Comparison of ENCODE assay signal across 8 cellular contexts in the genomic region with DNA sequence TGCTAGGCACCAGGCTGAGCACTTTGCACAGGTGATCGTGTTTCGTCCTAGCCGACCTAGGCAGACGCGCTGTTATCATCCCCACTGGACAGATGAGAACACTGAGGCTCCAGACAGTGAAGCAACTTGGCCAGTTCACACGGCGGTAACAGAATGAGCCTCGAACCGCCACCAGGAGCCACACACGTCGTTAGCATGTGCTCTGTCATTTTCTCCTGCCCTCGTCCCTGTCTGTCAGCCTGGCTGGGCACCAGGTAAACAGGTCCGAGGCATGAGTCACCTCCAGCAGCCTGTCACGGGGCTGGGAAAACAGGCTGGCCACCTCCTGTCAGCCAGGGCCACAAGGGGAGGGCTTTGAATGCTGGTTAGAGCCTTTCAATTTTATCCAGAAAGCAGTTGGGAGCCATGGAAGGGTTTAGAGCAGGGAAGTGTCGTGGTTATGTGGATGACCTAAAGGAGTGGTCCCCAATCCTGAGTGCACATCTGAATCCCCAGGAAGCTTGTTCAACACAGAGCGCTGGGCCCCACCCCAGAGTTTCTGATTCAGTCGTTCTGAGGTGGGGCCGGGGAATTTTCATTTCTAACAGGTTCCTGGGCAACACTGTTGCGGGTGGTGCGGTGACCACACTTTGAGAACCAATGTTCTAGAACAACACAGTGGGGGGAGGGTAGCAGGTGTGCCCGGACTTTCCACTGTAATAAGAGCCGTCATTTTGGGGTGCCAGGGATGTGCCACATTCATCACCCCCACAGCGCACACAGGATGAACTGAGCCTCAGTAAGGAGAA. TPM values are rescaled to one million over a fixed set of nuclear protein-coding genes. Genes with fewer than 3 reads are reported as not detected.
DNase-seq lines count a peak whose midpoint lies in the region; ATAC-seq, FAIRE-seq and TF ChIP-seq lines count a peak whose summit lies in the region.
"Had no signal": no experiment of that assay in that cellular context is flagged by ENCODE, and none has a peak within 500 bp of the region (broad histone marks: within the 10 kb centered on the region; RNA-seq: fewer than 3 reads in every experiment).

No MANE protein-coding gene starts in this region.

- no peak overlapping the region for H2AFZ ChIP-seq in IMR-90 (replicated peaks; ENCODE audit: low read length, poor library complexity)

- no peak for ATAC-seq in IMR-90 (ENCODE audit: low read depth)
- ATAC-seq in lung (ENCODE audit: insufficient read depth, low FRiP score), result no peak
- ATAC-seq in HG02623 (IDR thresholded peaks at IDR 0.05; ENCODE audit: unreplicated experiment), result no peak

- DNase-seq in IMR-90 (no peak), bronchial epithelial cell (ENCODE audit: low read depth) (peak; percentile 84), lung (ENCODE audit: low spot score) (peak; percentile 67), type B pancreatic cell (ENCODE audit: extremely low spot score, unreplicated experiment) (no peak), NCI-H82 treated with DMSO at 0.1 percent for 48 hours (lab: John Stamatoyannopoulos, UW; ENCODE audit: unreplicated experiment) (no peak), AML-193 (lab: John Stamatoyannopoulos, UW) (no peak)
- DNase-seq: stimulated activated CD4-positive, alpha-beta T cell treated with anti-CD3 and anti-CD28 coated beads, Interleukin-2, amount 100 ng/mL, for 24 hours had no signal

- no peak overlapping the region for H4K5ac ChIP-seq in IMR-90 (ENCODE audit: low read depth, low read length)

- no peak overlapping the region for H3K27ac ChIP-seq in IMR-90 (ENCODE audit: insufficient read depth, low read length)
- H3K27ac ChIP-seq in lung (ENCODE audit: low read depth in 1 of 2, low read length in 1 of 2), result no peak overlapping the region

- H2BK120ac ChIP-seq in IMR-90 (ENCODE audit: low read depth, low read length), result no peak overlapping the region

- no peak for TF ChIP-seq RAD21 in IMR-90 (IDR thresholded peaks at IDR 0.05; ENCODE audit: low read length)

- in situ Hi-C loops in IMR-90 (cut with MboI; ENCODE audit: low sequenced_read_pairs), result no loop called here

- H3K9ac ChIP-seq in IMR-90 (ENCODE audit: low read depth, low read length), result no peak overlapping the region

- H2AK9ac ChIP-seq in IMR-90 (replicated peaks; ENCODE audit: low read depth, low read length, poor library complexity), result no peak overlapping the region

- POLR2A ChIA-PET in IMR-90 (lab: Charles Lee; ENCODE audit: unreplicated experiment), result no interaction called here

- H4K20me1 ChIP-seq in IMR-90 (ENCODE audit: insufficient read depth, low read length), result no peaks in the 10 kb centered on the region

- H3K36me3 ChIP-seq in IMR-90 (ENCODE audit: control insufficient read depth, insufficient read depth, low read length) (no peaks in the 10 kb centered on the region), bronchial epithelial cell (ENCODE audit: control insufficient read depth, insufficient read depth, low read length) (no peaks in the 10 kb centered on the region), lung (ENCODE audit: control insufficient read depth in 2 of 2, insufficient read depth in 2 of 2, low read length in 2 of 2) (no peaks in the 10 kb centered on the region)

- no peak for TF ChIP-seq CTCF in IMR-90 (conservative IDR thresholded peaks at IDR 0.05; ENCODE audit: low read depth, low read length)
- no peak for TF ChIP-seq CTCF in bronchial epithelial cell (IDR thresholded peaks at IDR 0.05; ENCODE audit: insufficient read depth, low read length, severe bottlenecking)
- no peak for TF ChIP-seq CTCF in lung (IDR thresholded peaks at IDR 0.05; ENCODE audit: control extremely low read depth, extremely low read depth)
- TF ChIP-seq CTCF in type B pancreatic cell (conservative IDR thresholded peaks at IDR 0.05), result no peak

- H2BK5ac ChIP-seq in IMR-90 (ENCODE audit: low read depth, low read length, poor library complexity, severe bottlenecking), result no peak overlapping the region

- no peak overlapping the region for H2BK15ac ChIP-seq in IMR-90 (ENCODE audit: low read depth, low read length)

- dilution Hi-C loops in IMR-90 (cut with HindIII; ENCODE audit: low sequenced_read_pairs, unreplicated experiment), result no loop called here

- H3K23ac ChIP-seq in IMR-90 (ENCODE audit: low read depth, low read length), result no peak overlapping the region

- H3K56ac ChIP-seq in IMR-90 (ENCODE audit: extremely low read depth, insufficient read depth, low read length), result no peak overlapping the region

- H3K9me1 ChIP-seq in IMR-90 (ENCODE audit: insufficient read depth, low read length), result 0 out of 2 replicates have a peak, but pooled peaks cover 18% of the 10 kb centered on the region

- BruUV-seq in IMR-90 (replicated peaks; lab: Mats Ljungman, UMichigan), result no TSS peak

- H3K4me1 ChIP-seq in IMR-90 (ENCODE audit: control insufficient read depth, insufficient read depth, low read length), result peaks cover 18% of the 10 kb centered on the region
- peaks cover 8 to 13% of the 10 kb centered on the region in 2 donors for H3K4me1 ChIP-seq in lung (ENCODE audit: control insufficient read depth in 2 of 2, insufficient read depth in 2 of 2, low read length in 2 of 2)

- no peaks in the 10 kb centered on the region for H3K36me3 Mint-ChIP-seq in type B pancreatic cell

- no peak overlapping the region for H3K14ac ChIP-seq in IMR-90 (replicated peaks; ENCODE audit: low read depth, low read length)

- no peaks in the 10 kb centered on the region; a peak in 1 of 4 replicates for H3K79me1 ChIP-seq in IMR-90 (ENCODE audit: low read depth in 1 of 2, low read length in 2 of 2)

- 90% methylated on average over 18 of the region's 23 CpGs; no CpG with 5 or more reads in 1 of the 2 experiments for WGBS in IMR-90 (ENCODE audit: extremely low coverage in 2 of 2, insufficient read length in 1 of 2), 2 experiments
- 82 to 88% methylated on average over 23 of the region's 23 CpGs for WGBS in lung, 2 donors

- H3K27me3 ChIP-seq in IMR-90 (ENCODE audit: control insufficient read depth, insufficient read depth, low read length) (peaks cover 2% of the 10 kb centered on the region; the same call in 1 of the 2 replicates), bronchial epithelial cell (ENCODE audit: control insufficient read depth, insufficient read depth, low read length) (no peaks in the 10 kb centered on the region), lung (ENCODE audit: control insufficient read depth, insufficient read depth) (no peaks in the 10 kb centered on the region)

- H3K4me3 Mint-ChIP-seq in type B pancreatic cell, result no peak overlapping the region

- no peak overlapping the region for H2BK20ac ChIP-seq in IMR-90 (ENCODE audit: low read depth, low read length)

- no peak for TF ChIP-seq POLR2A in IMR-90 (IDR thresholded peaks at IDR 0.05; ENCODE audit: low read depth, low read length)

- intact Hi-C loops in IMR-90 (cut with micrococcal nuclease), result loop anchor here (5.0 kb wide), 1 partner anchor 36 kb away; no protein-coding TSS in a partner anchor

- H3K9me3 ChIP-seq in IMR-90 (ENCODE audit: control insufficient read depth, insufficient read depth, low read length) (no peaks in the 10 kb centered on the region), lung (ENCODE audit: control insufficient read depth in 2 of 2, insufficient read depth in 1 of 2, low read length in 1 of 2) (no peaks in the 10 kb centered on the region)

- no peak overlapping the region for H3K4ac ChIP-seq in IMR-90 (ENCODE audit: low read depth, low read length)

- no peak overlapping the region for H3K18ac ChIP-seq in IMR-90 (ENCODE audit: low read depth, low read length)

- H3K9me3 Mint-ChIP-seq in type B pancreatic cell, result no peaks in the 10 kb centered on the region

- peaks cover 22% of the 10 kb centered on the region for H3K4me1 Mint-ChIP-seq in type B pancreatic cell (ENCODE audit: unreplicated experiment)

- no peak overlapping the region for H4K8ac ChIP-seq in IMR-90 (ENCODE audit: low read depth in 2 of 2, low read length in 2 of 2)

- H3K4me2 ChIP-seq in IMR-90 (ENCODE audit: low read depth, low read length), result no peak overlapping the region

- FAIRE-seq in bronchial epithelial cell (lab: Jason Lieb, UNC), result peak; percentile 60

- H3K27ac Mint-ChIP-seq in type B pancreatic cell, result peak overlapping the region; percentile 85

- no peak overlapping the region for H3K4me3 ChIP-seq in IMR-90 (ENCODE audit: insufficient read depth, low read depth, low read length)
- no peak overlapping the region for H3K4me3 ChIP-seq in bronchial epithelial cell (ENCODE audit: low read depth, low read length)
- no peak overlapping the region for H3K4me3 ChIP-seq in lung

- H2AK5ac ChIP-seq in IMR-90 (ENCODE audit: low read depth, low read length), result peak overlapping the region; percentile 66

- H3K27me3 Mint-ChIP-seq in type B pancreatic cell, result peaks cover 2% of the 10 kb centered on the region

- CTCF ChIA-PET in IMR-90 (lab: Yijun Ruan, JAX), result no interaction called here

- H4K91ac ChIP-seq in IMR-90 (ENCODE audit: insufficient read depth, low read depth, low read length), result no peak overlapping the region

TF ChIP-seq in IMR-90, 13 proteins besides CTCF, POLR2A, EP300 and RAD21:
- no peak for TF ChIP-seq CHD1 (IDR thresholded peaks at IDR 0.05; ENCODE audit: low read depth, low read length)
- TF ChIP-seq MAFK (IDR thresholded peaks at IDR 0.05; ENCODE audit: low read depth, low read length), result no peak
- TF ChIP-seq MAZ (IDR thresholded peaks at IDR 0.05; ENCODE audit: borderline replicate concordance, low read depth, low read length), result no peak
- TF ChIP-seq FOS (IDR thresholded peaks at IDR 0.05; ENCODE audit: low read depth, low read length), result no peak
- TF ChIP-seq, protein P1, sequence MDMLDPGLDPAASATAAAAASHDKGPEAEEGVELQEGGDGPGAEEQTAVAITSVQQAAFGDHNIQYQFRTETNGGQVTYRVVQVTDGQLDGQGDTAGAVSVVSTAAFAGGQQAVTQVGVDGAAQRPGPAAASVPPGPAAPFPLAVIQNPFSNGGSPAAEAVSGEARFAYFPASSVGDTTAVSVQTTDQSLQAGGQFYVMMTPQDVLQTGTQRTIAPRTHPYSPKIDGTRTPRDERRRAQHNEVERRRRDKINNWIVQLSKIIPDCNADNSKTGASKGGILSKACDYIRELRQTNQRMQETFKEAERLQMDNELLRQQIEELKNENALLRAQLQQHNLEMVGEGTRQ (IDR thresholded peaks at IDR 0.05; ENCODE audit: low read depth, low read length), result no peak
- no peak for TF ChIP-seq SMC3 (IDR thresholded peaks at IDR 0.05; ENCODE audit: low read depth, low read length)
- no peak for TF ChIP-seq NFE2L2 (IDR thresholded peaks at IDR 0.05; ENCODE audit: low read depth, low read length)
- no peak for TF ChIP-seq RFX5 (IDR thresholded peaks at IDR 0.05; ENCODE audit: low read depth, low read length)
- TF ChIP-seq MXI1 (IDR thresholded peaks at IDR 0.05; ENCODE audit: borderline replicate concordance, low read depth, low read length), result no peak
- no peak for TF ChIP-seq RCOR1 (IDR thresholded peaks at IDR 0.05; ENCODE audit: insufficient replicate concordance, low read length)

RNA-seq across cellular contexts. Expression of a gene that starts 39.5 kb away (rescaled TPM):
- 304 and 320 TPM in 2 replicates for total RNA-seq in IMR-90 (2012; rRNA removed)
- polyA plus RNA-seq in IMR-90 (2012; rRNA removed), result 467 and 674 TPM in 2 replicates
- 405 and 1,457 TPM in 2 replicates for polyA plus RNA-seq in IMR-90 (2012; cell fraction: cytosol; rRNA removed)
- 1,904 and 1,990 TPM in 2 replicates for polyA plus RNA-seq in IMR-90 (2012; cell fraction: nucleus; rRNA removed; ENCODE audit: low replicate concordance)
- 114 and 194 TPM in 2 replicates for total RNA-seq in bronchial epithelial cell
- total RNA-seq in lung, result 100 to 1,000 TPM; 310 to 377 TPM
- 1,000 to 10,000 TPM in 1 of 2 donors, 100 to 1,000 TPM in 1; 138 to 1,153 TPM for polyA plus RNA-seq in lung
- total RNA-seq in type B pancreatic cell (ENCODE audit: low replicate concordance), result 50.9 and 163 TPM in 2 replicates

Comparison
In these comparisons a context has a peak if more than half of its experiments do, and no peak if none do; other contexts are left out.
1. DNase-seq: peak in bronchial epithelial cell (single experiment) and lung (single experiment); none in IMR-90 (single experiment), type B pancreatic cell (single experiment), NCI-H82 treated with DMSO at 0.1 percent for 48 hours (single experiment) and AML-193 (0 of 2).